8 cellular contexts compared by ENCODE assay signal in genomic region chr11:96054870-96055705, GRCh38.
DNase-seq lines count a peak whose midpoint lies in the region; ATAC-seq and TF ChIP-seq lines count a peak whose summit lies in the region.

No MANE protein-coding gene starts in this region.

- H3K4me1 ChIP-seq in ovary (ENCODE audit: insufficient read depth), result peaks cover 14% of the 10 kb centered on the region

- TF ChIP-seq EP300 in Ishikawa (IDR thresholded peaks at IDR 0.05; ENCODE audit: borderline replicate concordance) (no peak), ovary (IDR thresholded peaks at IDR 0.05) (no peak)

- TF ChIP-seq RAD21 in Ishikawa (IDR thresholded peaks at IDR 0.05; ENCODE audit: low read depth), result peak; percentile 71

- H3K4me2 ChIP-seq in SU-DHL-6 (ENCODE audit: low read depth, low read length, poor library complexity, severe bottlenecking), result no peak overlapping the region

- H3K27ac ChIP-seq in SU-DHL-6 (ENCODE audit: low read depth, low read length) (no peak overlapping the region), ovary (no peak overlapping the region)

- no peaks in the 10 kb centered on the region for H4K20me1 ChIP-seq in SU-DHL-6 (ENCODE audit: low read depth, low read length)

- no peaks in the 10 kb centered on the region for H3K9me2 ChIP-seq in SU-DHL-6 (replicated peaks; ENCODE audit: insufficient read depth, low read length)

- peak; percentile 45 for TF ChIP-seq CTCF in SU-DHL-6 (IDR thresholded peaks at IDR 0.05; ENCODE audit: insufficient read depth, low read length, poor library complexity, severe bottlenecking)
- TF ChIP-seq CTCF in ovary (IDR thresholded peaks at IDR 0.05), result peak; percentile 28 to 66 (median 47)

- H3K4me3 ChIP-seq in SU-DHL-6 (ENCODE audit: insufficient read depth, low read length, poor library complexity, severe bottlenecking) (no peak overlapping the region), ovary (no peak overlapping the region)

- no peaks in the 10 kb centered on the region for H3K36me3 ChIP-seq in SU-DHL-6 (ENCODE audit: low read length)
- H3K36me3 ChIP-seq in ovary, result no peaks in the 10 kb centered on the region

- DNase-seq in DMS79 treated with DMSO at 0.1 percent for 48 hours (lab: John Stamatoyannopoulos, UW), result peak; percentile 54
- DNase-seq in fibroblast of the conjunctiva (ENCODE audit: low read depth), result peak; percentile 42
- DNase-seq in ovary, result no peak
- no peak for DNase-seq in mesenteric fat pad (ENCODE audit: low spot score)
- no peak for DNase-seq in stimulated activated CD4-positive, alpha-beta T cell treated with anti-CD3 and anti-CD28 coated beads, Interleukin-4, amount 100 ng/mL, for 4 hours

- intact Hi-C loops in ovary (cut with DNase I), result loop anchor here (5.0 kb wide), 1 partner anchor 287 kb away; the partner anchor contains the start of gene MAML2 (in 4 of the 4)

- H3F3A ChIP-seq in SU-DHL-6 (ENCODE audit: insufficient read depth), result no peaks in the 10 kb centered on the region

- H3K9me3 ChIP-seq in SU-DHL-6 (ENCODE audit: insufficient read depth, low read length) (no peaks in the 10 kb centered on the region), ovary (no peaks in the 10 kb centered on the region)

- no peak for TF ChIP-seq POLR2A in ovary (IDR thresholded peaks at IDR 0.05)

- 67 to 74% (median 69%) methylated on average over 2 of the region's 2 CpGs for WGBS in ovary, 3 donors

- H3K79me2 ChIP-seq in SU-DHL-6 (ENCODE audit: insufficient read depth, low read length), result no peaks in the 10 kb centered on the region

- no peak overlapping the region for H2AFZ ChIP-seq in SU-DHL-6 (ENCODE audit: low read depth, low read length, severe bottlenecking)

- no peaks in the 10 kb centered on the region for H3K27me3 ChIP-seq in SU-DHL-6 (ENCODE audit: low read length)
- no peaks in the 10 kb centered on the region for H3K27me3 ChIP-seq in ovary

- no peak for ATAC-seq in HG03378 (IDR thresholded peaks at IDR 0.05; ENCODE audit: unreplicated experiment)

- H3K9ac ChIP-seq in SU-DHL-6 (ENCODE audit: low read length), result no peak overlapping the region

TF ChIP-seq in Ishikawa, 13 proteins besides CTCF, POLR2A, EP300 and RAD21:
- no peak for TF ChIP-seq YY1 (IDR thresholded peaks at IDR 0.05; ENCODE audit: low read depth)
- no peak for TF ChIP-seq FOXM1 (IDR thresholded peaks at IDR 0.05; ENCODE audit: borderline replicate concordance, low read depth)
- no peak for TF ChIP-seq NFIC (IDR thresholded peaks at IDR 0.05)
- TF ChIP-seq TAF1 (IDR thresholded peaks at IDR 0.05; ENCODE audit: low read depth), result no peak
- TF ChIP-seq ZBTB7A (IDR thresholded peaks at IDR 0.05; ENCODE audit: low read depth), result no peak
- TF ChIP-seq TEAD4 (IDR thresholded peaks at IDR 0.05), result no peak
- no peak for TF ChIP-seq TCF12 (IDR thresholded peaks at IDR 0.05; ENCODE audit: low read depth)
- TF ChIP-seq USF1 (IDR thresholded peaks at IDR 0.05), result no peak
- no peak for TF ChIP-seq CEBPB (IDR thresholded peaks at IDR 0.05)
- TF ChIP-seq CREB1 (IDR thresholded peaks at IDR 0.05; ENCODE audit: low read depth), result no peak
- TF ChIP-seq MAX (IDR thresholded peaks at IDR 0.05), result no peak
- no peak for TF ChIP-seq EGR1 (IDR thresholded peaks at IDR 0.05)
- TF ChIP-seq REST (IDR thresholded peaks at IDR 0.05; ENCODE audit: low read depth), result no peak

Comparison
In these comparisons a context has a peak if more than half of its experiments do, and no peak if none do; other contexts are left out.
1. DNase-seq: peak in DMS79 treated with DMSO at 0.1 percent for 48 hours (single experiment) and fibroblast of the conjunctiva (single experiment); none in ovary (0 of 5), mesenteric fat pad (single experiment) and stimulated activated CD4-positive, alpha-beta T cell treated with anti-CD3 and anti-CD28 coated beads, Interleukin-4, amount 100 ng/mL, for 4 hours (0 of 2).